1 cellular context compared by ENCODE assay signal in the genomic region with DNA sequence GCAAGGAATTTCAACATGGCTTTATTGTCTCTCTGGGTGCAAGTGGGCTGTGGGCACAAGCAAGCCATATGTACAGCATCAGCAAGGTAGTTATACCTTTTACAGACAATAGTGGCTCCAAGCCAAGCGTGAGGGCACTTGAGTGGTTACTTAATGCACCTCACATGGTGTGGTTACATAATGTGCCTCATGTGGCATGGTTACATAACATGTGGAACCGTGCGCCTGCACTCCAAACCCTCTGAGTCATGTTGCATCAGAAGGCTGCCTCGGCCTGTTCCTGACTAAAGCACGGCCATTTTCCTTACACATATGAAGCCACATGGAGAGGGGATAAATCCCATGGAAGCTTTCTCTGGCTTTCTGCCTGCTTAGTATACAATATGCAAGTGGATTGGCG.
TF ChIP-seq lines count a peak whose summit lies in the region.

No MANE protein-coding gene starts in this region.

TF ChIP-seq in HepG2, 621 proteins besides CTCF, POLR2A, EP300 and RAD21 (continued from another document):
- peak; percentile 48; the same call in 1 of the 2 replicates for TF ChIP-seq CEBPB (IDR thresholded peaks at IDR 0.05; ENCODE audit: borderline replicate concordance, low read depth, low read length)
- TF ChIP-seq, protein P1, sequence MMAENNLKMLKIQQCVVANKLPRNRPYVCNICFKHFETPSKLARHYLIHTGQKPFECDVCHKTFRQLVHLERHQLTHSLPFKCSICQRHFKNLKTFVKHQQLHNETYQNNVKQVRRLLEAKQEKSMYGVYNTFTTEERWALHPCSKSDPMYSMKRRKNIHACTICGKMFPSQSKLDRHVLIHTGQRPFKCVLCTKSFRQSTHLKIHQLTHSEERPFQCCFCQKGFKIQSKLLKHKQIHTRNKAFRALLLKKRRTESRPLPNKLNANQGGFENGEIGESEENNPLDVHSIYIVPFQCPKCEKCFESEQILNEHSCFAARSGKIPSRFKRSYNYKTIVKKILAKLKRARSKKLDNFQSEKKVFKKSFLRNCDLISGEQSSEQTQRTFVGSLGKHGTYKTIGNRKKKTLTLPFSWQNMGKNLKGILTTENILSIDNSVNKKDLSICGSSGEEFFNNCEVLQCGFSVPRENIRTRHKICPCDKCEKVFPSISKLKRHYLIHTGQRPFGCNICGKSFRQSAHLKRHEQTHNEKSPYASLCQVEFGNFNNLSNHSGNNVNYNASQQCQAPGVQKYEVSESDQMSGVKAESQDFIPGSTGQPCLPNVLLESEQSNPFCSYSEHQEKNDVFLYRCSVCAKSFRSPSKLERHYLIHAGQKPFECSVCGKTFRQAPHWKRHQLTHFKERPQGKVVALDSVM (CRISPR knock-in tag; IDR thresholded peaks at IDR 0.05): no peak
- 0 out of 2 replicates have a peak, but pooled peaks have one; percentile 62 for TF ChIP-seq BORCS8-MEF2B (CRISPR knock-in tag; IDR thresholded peaks at IDR 0.05)
- TF ChIP-seq DPF2 (CRISPR knock-in tag; IDR thresholded peaks at IDR 0.05; ENCODE audit: borderline replicate concordance, low read depth): no peak
- TF ChIP-seq NFE2L1 (CRISPR knock-in tag; IDR thresholded peaks at IDR 0.05; ENCODE audit: borderline replicate concordance): no peak
- no peak for TF ChIP-seq ZNF296 (CRISPR knock-in tag; conservative IDR thresholded peaks at IDR 0.05)
- no peak for TF ChIP-seq ZSCAN29 (CRISPR knock-in tag; conservative IDR thresholded peaks at IDR 0.05)
- no peak for TF ChIP-seq CBX1 (IDR thresholded peaks at IDR 0.05; ENCODE audit: low read depth)
- TF ChIP-seq, protein P2, sequence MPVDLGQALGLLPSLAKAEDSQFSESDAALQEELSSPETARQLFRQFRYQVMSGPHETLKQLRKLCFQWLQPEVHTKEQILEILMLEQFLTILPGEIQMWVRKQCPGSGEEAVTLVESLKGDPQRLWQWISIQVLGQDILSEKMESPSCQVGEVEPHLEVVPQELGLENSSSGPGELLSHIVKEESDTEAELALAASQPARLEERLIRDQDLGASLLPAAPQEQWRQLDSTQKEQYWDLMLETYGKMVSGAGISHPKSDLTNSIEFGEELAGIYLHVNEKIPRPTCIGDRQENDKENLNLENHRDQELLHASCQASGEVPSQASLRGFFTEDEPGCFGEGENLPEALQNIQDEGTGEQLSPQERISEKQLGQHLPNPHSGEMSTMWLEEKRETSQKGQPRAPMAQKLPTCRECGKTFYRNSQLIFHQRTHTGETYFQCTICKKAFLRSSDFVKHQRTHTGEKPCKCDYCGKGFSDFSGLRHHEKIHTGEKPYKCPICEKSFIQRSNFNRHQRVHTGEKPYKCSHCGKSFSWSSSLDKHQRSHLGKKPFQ (CRISPR knock-in tag; IDR thresholded peaks at IDR 0.05; ENCODE audit: insufficient replicate concordance): no peak
- TF ChIP-seq, protein P3, sequence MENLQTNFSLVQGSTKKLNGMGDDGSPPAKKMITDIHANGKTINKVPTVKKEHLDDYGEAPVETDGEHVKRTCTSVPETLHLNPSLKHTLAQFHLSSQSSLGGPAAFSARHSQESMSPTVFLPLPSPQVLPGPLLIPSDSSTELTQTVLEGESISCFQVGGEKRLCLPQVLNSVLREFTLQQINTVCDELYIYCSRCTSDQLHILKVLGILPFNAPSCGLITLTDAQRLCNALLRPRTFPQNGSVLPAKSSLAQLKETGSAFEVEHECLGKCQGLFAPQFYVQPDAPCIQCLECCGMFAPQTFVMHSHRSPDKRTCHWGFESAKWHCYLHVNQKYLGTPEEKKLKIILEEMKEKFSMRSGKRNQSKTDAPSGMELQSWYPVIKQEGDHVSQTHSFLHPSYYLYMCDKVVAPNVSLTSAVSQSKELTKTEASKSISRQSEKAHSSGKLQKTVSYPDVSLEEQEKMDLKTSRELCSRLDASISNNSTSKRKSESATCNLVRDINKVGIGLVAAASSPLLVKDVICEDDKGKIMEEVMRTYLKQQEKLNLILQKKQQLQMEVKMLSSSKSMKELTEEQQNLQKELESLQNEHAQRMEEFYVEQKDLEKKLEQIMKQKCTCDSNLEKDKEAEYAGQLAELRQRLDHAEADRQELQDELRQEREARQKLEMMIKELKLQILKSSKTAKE (CRISPR knock-in tag; IDR thresholded peaks at IDR 0.05; ENCODE audit: borderline replicate concordance): peak; percentile 33; the same call in 1 of the 2 replicates
- TF ChIP-seq, protein P4, sequence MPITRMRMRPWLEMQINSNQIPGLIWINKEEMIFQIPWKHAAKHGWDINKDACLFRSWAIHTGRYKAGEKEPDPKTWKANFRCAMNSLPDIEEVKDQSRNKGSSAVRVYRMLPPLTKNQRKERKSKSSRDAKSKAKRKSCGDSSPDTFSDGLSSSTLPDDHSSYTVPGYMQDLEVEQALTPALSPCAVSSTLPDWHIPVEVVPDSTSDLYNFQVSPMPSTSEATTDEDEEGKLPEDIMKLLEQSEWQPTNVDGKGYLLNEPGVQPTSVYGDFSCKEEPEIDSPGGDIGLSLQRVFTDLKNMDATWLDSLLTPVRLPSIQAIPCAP (CRISPR knock-in tag; IDR thresholded peaks at IDR 0.05; ENCODE audit: low read depth): no peak
- no peak for TF ChIP-seq CENPT (CRISPR knock-in tag; IDR thresholded peaks at IDR 0.05; ENCODE audit: low read depth)
- TF ChIP-seq ZNF382 (CRISPR knock-in tag; IDR thresholded peaks at IDR 0.05; ENCODE audit: borderline replicate concordance): no peak
- TF ChIP-seq SALL1 (CRISPR knock-in tag; IDR thresholded peaks at IDR 0.05): peak; percentile 39; the same call in 1 of the 2 replicates
- TF ChIP-seq ZNF713 (CRISPR knock-in tag; IDR thresholded peaks at IDR 0.05): no peak
- TF ChIP-seq, protein P5, sequence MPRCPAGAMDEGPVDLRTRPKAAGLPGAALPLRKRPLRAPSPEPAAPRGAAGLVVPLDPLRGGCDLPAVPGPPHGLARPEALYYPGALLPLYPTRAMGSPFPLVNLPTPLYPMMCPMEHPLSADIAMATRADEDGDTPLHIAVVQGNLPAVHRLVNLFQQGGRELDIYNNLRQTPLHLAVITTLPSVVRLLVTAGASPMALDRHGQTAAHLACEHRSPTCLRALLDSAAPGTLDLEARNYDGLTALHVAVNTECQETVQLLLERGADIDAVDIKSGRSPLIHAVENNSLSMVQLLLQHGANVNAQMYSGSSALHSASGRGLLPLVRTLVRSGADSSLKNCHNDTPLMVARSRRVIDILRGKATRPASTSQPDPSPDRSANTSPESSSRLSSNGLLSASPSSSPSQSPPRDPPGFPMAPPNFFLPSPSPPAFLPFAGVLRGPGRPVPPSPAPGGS (CRISPR knock-in tag; IDR thresholded peaks at IDR 0.05): no peak
- TF ChIP-seq, protein P6, sequence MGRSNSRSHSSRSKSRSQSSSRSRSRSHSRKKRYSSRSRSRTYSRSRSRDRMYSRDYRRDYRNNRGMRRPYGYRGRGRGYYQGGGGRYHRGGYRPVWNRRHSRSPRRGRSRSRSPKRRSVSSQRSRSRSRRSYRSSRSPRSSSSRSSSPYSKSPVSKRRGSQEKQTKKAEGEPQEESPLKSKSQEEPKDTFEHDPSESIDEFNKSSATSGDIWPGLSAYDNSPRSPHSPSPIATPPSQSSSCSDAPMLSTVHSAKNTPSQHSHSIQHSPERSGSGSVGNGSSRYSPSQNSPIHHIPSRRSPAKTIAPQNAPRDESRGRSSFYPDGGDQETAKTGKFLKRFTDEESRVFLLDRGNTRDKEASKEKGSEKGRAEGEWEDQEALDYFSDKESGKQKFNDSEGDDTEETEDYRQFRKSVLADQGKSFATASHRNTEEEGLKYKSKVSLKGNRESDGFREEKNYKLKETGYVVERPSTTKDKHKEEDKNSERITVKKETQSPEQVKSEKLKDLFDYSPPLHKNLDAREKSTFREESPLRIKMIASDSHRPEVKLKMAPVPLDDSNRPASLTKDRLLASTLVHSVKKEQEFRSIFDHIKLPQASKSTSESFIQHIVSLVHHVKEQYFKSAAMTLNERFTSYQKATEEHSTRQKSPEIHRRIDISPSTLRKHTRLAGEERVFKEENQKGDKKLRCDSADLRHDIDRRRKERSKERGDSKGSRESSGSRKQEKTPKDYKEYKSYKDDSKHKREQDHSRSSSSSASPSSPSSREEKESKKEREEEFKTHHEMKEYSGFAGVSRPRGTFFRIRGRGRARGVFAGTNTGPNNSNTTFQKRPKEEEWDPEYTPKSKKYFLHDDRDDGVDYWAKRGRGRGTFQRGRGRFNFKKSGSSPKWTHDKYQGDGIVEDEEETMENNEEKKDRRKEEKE (IDR thresholded peaks at IDR 0.05): no peak
- no peak; the same call in 1 of the 2 replicates for TF ChIP-seq ZNF12 (CRISPR knock-in tag; IDR thresholded peaks at IDR 0.05)
- TF ChIP-seq MEIS1 (CRISPR knock-in tag; IDR thresholded peaks at IDR 0.05; ENCODE audit: borderline replicate concordance): no peak
- no peak for TF ChIP-seq NRL (CRISPR knock-in tag; IDR thresholded peaks at IDR 0.05; ENCODE audit: borderline replicate concordance)
- TF ChIP-seq SOX13 (IDR thresholded peaks at IDR 0.05): no peak
- peak in 1 of 2 experiments; percentile 69; a peak in 2 of 4 replicates for TF ChIP-seq SOX13 (CRISPR knock-in tag; conservative IDR thresholded peaks at IDR 0.05 in 1 of 2, IDR thresholded peaks at IDR 0.05 in 1 of 2)
- TF ChIP-seq ATRX (CRISPR knock-in tag; IDR thresholded peaks at IDR 0.05; ENCODE audit: borderline replicate concordance): no peak
- TF ChIP-seq, protein P7, sequence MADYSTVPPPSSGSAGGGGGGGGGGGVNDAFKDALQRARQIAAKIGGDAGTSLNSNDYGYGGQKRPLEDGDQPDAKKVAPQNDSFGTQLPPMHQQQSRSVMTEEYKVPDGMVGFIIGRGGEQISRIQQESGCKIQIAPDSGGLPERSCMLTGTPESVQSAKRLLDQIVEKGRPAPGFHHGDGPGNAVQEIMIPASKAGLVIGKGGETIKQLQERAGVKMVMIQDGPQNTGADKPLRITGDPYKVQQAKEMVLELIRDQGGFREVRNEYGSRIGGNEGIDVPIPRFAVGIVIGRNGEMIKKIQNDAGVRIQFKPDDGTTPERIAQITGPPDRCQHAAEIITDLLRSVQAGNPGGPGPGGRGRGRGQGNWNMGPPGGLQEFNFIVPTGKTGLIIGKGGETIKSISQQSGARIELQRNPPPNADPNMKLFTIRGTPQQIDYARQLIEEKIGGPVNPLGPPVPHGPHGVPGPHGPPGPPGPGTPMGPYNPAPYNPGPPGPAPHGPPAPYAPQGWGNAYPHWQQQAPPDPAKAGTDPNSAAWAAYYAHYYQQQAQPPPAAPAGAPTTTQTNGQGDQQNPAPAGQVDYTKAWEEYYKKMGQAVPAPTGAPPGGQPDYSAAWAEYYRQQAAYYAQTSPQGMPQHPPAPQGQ (CRISPR knock-in tag; IDR thresholded peaks at IDR 0.05; ENCODE audit: borderline replicate concordance): no peak
- TF ChIP-seq FOXA3 (CRISPR knock-in tag; IDR thresholded peaks at IDR 0.05): peak; percentile 60; the same call in 1 of the 2 replicates
- TF ChIP-seq ZNF776 (CRISPR knock-in tag; IDR thresholded peaks at IDR 0.05): no peak
- no peak for TF ChIP-seq PHB2 (IDR thresholded peaks at IDR 0.05; ENCODE audit: partially characterized antibody)
- no peak for TF ChIP-seq HIVEP1 (CRISPR knock-in tag; IDR thresholded peaks at IDR 0.05)
- TF ChIP-seq RORA (CRISPR knock-in tag; IDR thresholded peaks at IDR 0.05): no peak
- TF ChIP-seq, protein P8, sequence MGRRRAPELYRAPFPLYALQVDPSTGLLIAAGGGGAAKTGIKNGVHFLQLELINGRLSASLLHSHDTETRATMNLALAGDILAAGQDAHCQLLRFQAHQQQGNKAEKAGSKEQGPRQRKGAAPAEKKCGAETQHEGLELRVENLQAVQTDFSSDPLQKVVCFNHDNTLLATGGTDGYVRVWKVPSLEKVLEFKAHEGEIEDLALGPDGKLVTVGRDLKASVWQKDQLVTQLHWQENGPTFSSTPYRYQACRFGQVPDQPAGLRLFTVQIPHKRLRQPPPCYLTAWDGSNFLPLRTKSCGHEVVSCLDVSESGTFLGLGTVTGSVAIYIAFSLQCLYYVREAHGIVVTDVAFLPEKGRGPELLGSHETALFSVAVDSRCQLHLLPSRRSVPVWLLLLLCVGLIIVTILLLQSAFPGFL (CRISPR knock-in tag; IDR thresholded peaks at IDR 0.05): no peak
